In genomic region chr22:37057796-37058510, GRCh38 we compare ENCODE assay signal across 23 cellular contexts. TPM values are rescaled to one million over a fixed set of nuclear protein-coding genes. Genes with fewer than 3 reads are reported as not detected.
DNase-seq lines count a peak whose midpoint lies in the region; ATAC-seq, FAIRE-seq and TF ChIP-seq lines count a peak whose summit lies in the region.
"Had no signal": no experiment of that assay in that cellular context is flagged by ENCODE, and none has a peak within 500 bp of the region (broad histone marks: within the 10 kb centered on the region; RNA-seq: fewer than 3 reads in every experiment).

No MANE protein-coding gene starts in this region.

- H3K4me1 Mint-ChIP-seq in T-helper 2 cell treated with Interferon-gamma antibody and Interleukin-4, amounts not matched to agents 5 μg/mL and 100 μg/mL, for 36 hours (ENCODE audit: low read depth): peaks cover 7% of the 10 kb centered on the region

- H3K27me3 Mint-ChIP-seq in T-helper 2 cell treated with Interferon-gamma antibody and Interleukin-4, amounts not matched to agents 5 μg/mL and 100 μg/mL, for 36 hours (ENCODE audit: low read depth): no peaks in the 10 kb centered on the region
- H3K27me3 Mint-ChIP-seq: B cell; CD4-positive, CD25-positive, alpha-beta regulatory T cell had no signal

- H3K27ac ChIP-seq in RWPE1 (0 out of 2 replicates have a peak overlapping the region, but pooled peaks have one; percentile 0), kidney (ENCODE audit: low read depth in 2 of 2, low read length in 2 of 2) (no peak overlapping the region)
- H3K27ac ChIP-seq: 22Rv1, BLaER1, C4-2B had no signal

- no peak overlapping the region for H3K4me3 Mint-ChIP-seq in T-helper 2 cell treated with Interferon-gamma antibody and Interleukin-4, amounts not matched to agents 5 μg/mL and 100 μg/mL, for 36 hours
- H3K4me3 Mint-ChIP-seq: B cell; CD8-positive, alpha-beta T cell had no signal

- no peaks in the 10 kb centered on the region for H3K36me3 ChIP-seq in kidney (ENCODE audit: control insufficient read depth in 1 of 2, insufficient read depth in 2 of 2, low read length in 2 of 2)

- H3K9me3 ChIP-seq in kidney (ENCODE audit: control insufficient read depth in 1 of 2, low read length in 2 of 2): no peaks in the 10 kb centered on the region
- H3K9me3 ChIP-seq: BLaER1, Caco-2 had no signal

- no peak for ATAC-seq in Right ventricle myocardium inferior
- no peak for ATAC-seq in left cardiac atrium
- no peak for ATAC-seq in HG02588 (IDR thresholded peaks at IDR 0.05; ENCODE audit: unreplicated experiment)
- ATAC-seq: CD8-positive, alpha-beta T cell had no signal

- no peaks in the 10 kb centered on the region for H3K4me1 ChIP-seq in kidney (ENCODE audit: control insufficient read depth in 1 of 2, insufficient read depth in 1 of 2, low read depth in 1 of 2, low read length in 2 of 2)
- H3K4me1 ChIP-seq: Caco-2 had no signal

- DNase-seq in Right ventricle myocardium inferior (ENCODE audit: missing footprints) (peak; percentile 58), left cardiac atrium (no peak), RWPE1 (ENCODE audit: low spot score) (no peak), kidney (peak; percentile 47), NOMO-1 (lab: John Stamatoyannopoulos, UW; ENCODE audit: unreplicated experiment in 2 of 2) (no peak)
- no peak for DNase-seq in T-helper 2 cell treated with Interferon-gamma antibody and Interleukin-4, amounts not matched to agents 5 μg/mL and 100 μg/mL, for 36 hours (ENCODE audit: low spot score)
- DNase-seq: Caco-2; CD4-positive, CD25-positive, alpha-beta regulatory T cell; CD8-positive, alpha-beta T cell; DMS153; DND-41; GOT3; HCEC 1CT had no signal

- intact Hi-C loops in Right ventricle myocardium inferior (cut with DNase I) (no loop called here), left cardiac atrium (cut with DNase I) (no loop called here), kidney (cut with DNase I) (no loop called here)

- H3K36me3 Mint-ChIP-seq in T-helper 2 cell treated with Interferon-gamma antibody and Interleukin-4, amounts not matched to agents 5 μg/mL and 100 μg/mL, for 36 hours (ENCODE audit: low read depth): peaks cover 3% of the 10 kb centered on the region

- H3K9ac ChIP-seq in kidney (ENCODE audit: low read length in 2 of 2): no peak overlapping the region
- H3K9ac ChIP-seq: BLaER1 had no signal

- no peak for TF ChIP-seq CTCF in RWPE1 (conservative IDR thresholded peaks at IDR 0.05; ENCODE audit: low read depth)
- no peak for TF ChIP-seq CTCF in kidney (IDR thresholded peaks at IDR 0.05; ENCODE audit: borderline replicate concordance, extremely low read depth, insufficient read depth)

- H3K27ac Mint-ChIP-seq in T-helper 2 cell treated with Interferon-gamma antibody and Interleukin-4, amounts not matched to agents 5 μg/mL and 100 μg/mL, for 36 hours: no peak overlapping the region
- H3K27ac Mint-ChIP-seq: B cell; CD4-positive, CD25-positive, alpha-beta regulatory T cell; CD8-positive, alpha-beta T cell had no signal

- POLR2A ChIA-PET in RWPE1 (lab: Yijun Ruan, JAX; ENCODE audit: low non-redundant PET): no interaction called here

- no peak for FAIRE-seq in kidney (lab: Jason Lieb, UNC)
- FAIRE-seq: A204.1, G401.6, GM12892, H54 had no signal

- H3K9me3 Mint-ChIP-seq in T-helper 2 cell treated with Interferon-gamma antibody and Interleukin-4, amounts not matched to agents 5 μg/mL and 100 μg/mL, for 36 hours: no peaks in the 10 kb centered on the region
- H3K9me3 Mint-ChIP-seq: CD4-positive, CD25-positive, alpha-beta regulatory T cell; CD8-positive, alpha-beta T cell had no signal

- no peak overlapping the region for H3K4me3 ChIP-seq in kidney (ENCODE audit: low read length in 2 of 2)
- H3K4me3 ChIP-seq: BLaER1 had no signal

- CTCF ChIA-PET in RWPE1 (lab: Yijun Ruan, JAX): no interaction called here

RNA-seq across cellular contexts. Expression of gene KCTD17, which starts 6.4 kb away (rescaled TPM):
- total RNA-seq in Right ventricle myocardium inferior (11.2 TPM), left cardiac atrium (10 to 100 TPM; 27.7 to 50.6 TPM), kidney (13.9 TPM)
- polyA plus RNA-seq in kidney (ENCODE audit: insufficient read depth, low read depth, low replicate concordance): 9.6 TPM

RNA-seq across cellular contexts. Expression of gene MPST, which starts 38.4 kb away (rescaled TPM):
- total RNA-seq in Right ventricle myocardium inferior: 58.4 TPM
- total RNA-seq in left cardiac atrium: 10 to 100 TPM; 48.2 to 51.2 TPM
- total RNA-seq in kidney: 44.4 TPM
- polyA plus RNA-seq in kidney (ENCODE audit: insufficient read depth, low read depth, low replicate concordance): 167 TPM

RNA-seq across cellular contexts. Expression of gene TST, which starts 38.7 kb away (rescaled TPM):
- total RNA-seq in Right ventricle myocardium inferior: 54.6 TPM
- total RNA-seq in left cardiac atrium: 10 to 100 TPM; 33.3 to 35.5 TPM
- 48.7 TPM for total RNA-seq in kidney
- polyA plus RNA-seq in kidney (ENCODE audit: insufficient read depth, low read depth, low replicate concordance): 283 TPM
- total RNA-seq: CD4-positive, CD25-positive, alpha-beta regulatory T cell; CD8-positive, alpha-beta T cell had no signal

RNA-seq across cellular contexts. Expression of gene TMPRSS6, which starts 51.6 kb away (rescaled TPM):
- total RNA-seq in Right ventricle myocardium inferior: not detected
- total RNA-seq in left cardiac atrium: not detected
- total RNA-seq in kidney: 1.4 TPM
- polyA plus RNA-seq in kidney (ENCODE audit: insufficient read depth, low read depth, low replicate concordance): not detected
- total RNA-seq: B cell had no signal
- polyA plus RNA-seq: AG04450 had no signal

Comparison
In these comparisons a context has a peak if more than half of its experiments do, and no peak if none do; other contexts are left out.
1. DNase-seq: peak in Right ventricle myocardium inferior (single experiment) and kidney (single experiment); none in left cardiac atrium (single experiment), RWPE1 (single experiment), T-helper 2 cell treated with Interferon-gamma antibody and Interleukin-4, amounts not matched to agents 5 μg/mL and 100 μg/mL, for 36 hours (single experiment) and NOMO-1 (0 of 2).